ENCODE assay signal across 1 cellular context in the genomic region with DNA sequence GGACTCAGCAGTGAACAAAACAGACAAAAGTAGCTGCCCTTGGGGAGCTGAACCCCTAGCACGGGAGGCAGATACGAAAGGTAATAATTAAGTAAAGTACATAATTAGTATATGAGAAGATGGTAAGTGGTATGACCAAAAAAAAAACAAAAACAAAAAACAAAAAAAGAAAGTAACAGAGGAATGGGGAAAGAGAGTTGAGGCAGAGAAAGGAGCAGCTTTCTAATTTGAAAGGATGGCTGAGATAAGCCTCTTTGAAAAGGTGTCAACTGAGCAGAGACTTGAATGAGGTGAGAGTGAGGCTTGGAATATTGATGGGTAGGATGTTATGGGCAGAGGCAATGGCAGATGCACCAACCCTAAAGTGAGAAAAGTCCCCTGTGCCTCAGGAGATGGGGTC.
TF ChIP-seq lines count a peak whose summit lies in the region.

No MANE protein-coding gene starts in this region.

TF ChIP-seq in IMR-90, 13 proteins besides CTCF, POLR2A, EP300 and RAD21:
- TF ChIP-seq BHLHE40 (IDR thresholded peaks at IDR 0.05; ENCODE audit: low read depth, low read length) = no peak
- no peak for TF ChIP-seq ELK1 (IDR thresholded peaks at IDR 0.05; ENCODE audit: borderline replicate concordance, low read depth, low read length)
- no peak for TF ChIP-seq MAZ (IDR thresholded peaks at IDR 0.05; ENCODE audit: borderline replicate concordance, low read depth, low read length)
- TF ChIP-seq FOS (IDR thresholded peaks at IDR 0.05; ENCODE audit: low read depth, low read length) = no peak
- TF ChIP-seq, protein P1, sequence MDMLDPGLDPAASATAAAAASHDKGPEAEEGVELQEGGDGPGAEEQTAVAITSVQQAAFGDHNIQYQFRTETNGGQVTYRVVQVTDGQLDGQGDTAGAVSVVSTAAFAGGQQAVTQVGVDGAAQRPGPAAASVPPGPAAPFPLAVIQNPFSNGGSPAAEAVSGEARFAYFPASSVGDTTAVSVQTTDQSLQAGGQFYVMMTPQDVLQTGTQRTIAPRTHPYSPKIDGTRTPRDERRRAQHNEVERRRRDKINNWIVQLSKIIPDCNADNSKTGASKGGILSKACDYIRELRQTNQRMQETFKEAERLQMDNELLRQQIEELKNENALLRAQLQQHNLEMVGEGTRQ (IDR thresholded peaks at IDR 0.05; ENCODE audit: low read depth, low read length) = no peak
